9 cellular contexts compared by ENCODE assay signal in the genomic region with DNA sequence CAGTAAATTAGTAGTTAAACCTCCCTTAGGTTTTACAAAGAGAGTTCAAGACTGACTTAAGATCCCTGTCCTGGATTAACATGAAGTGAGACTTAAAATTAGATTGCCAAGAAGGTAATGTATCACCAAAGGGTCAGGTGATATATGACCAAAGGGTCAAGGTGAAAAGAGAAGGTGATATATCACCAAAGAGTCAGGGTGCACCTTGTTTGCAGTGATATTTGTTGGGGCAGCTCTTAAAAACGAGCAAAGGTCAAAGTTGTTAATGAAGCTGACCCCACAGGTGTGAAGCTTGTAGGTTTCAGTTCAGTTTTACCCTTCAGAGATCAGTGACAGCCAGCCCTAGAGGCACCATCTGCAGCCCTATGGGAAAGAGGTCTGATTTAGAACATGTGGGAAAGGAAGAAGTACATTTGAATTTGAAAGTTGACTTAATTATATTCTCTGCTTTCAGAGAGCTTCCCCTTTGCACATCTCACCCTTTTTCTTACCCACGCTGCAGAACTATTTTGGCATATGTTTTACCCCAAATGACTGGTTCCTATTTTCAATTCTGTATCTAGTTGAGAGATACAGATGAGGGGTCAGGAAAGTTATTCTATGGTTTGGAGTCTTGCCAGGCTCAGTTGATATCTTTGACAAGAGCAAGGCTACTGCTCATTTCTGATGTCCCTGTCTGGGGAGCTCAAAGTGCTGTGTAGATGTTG.
DNase-seq lines count a peak whose midpoint lies in the region; ATAC-seq and TF ChIP-seq lines count a peak whose summit lies in the region.
"Had no signal": no experiment of that assay in that cellular context is flagged by ENCODE, and none has a peak within 500 bp of the region (broad histone marks: within the 10 kb centered on the region; RNA-seq: fewer than 3 reads in every experiment).

No MANE protein-coding gene starts in this region.

- H3K27ac Mint-ChIP-seq in stimulated activated memory B cell treated with anti-CD40 and anti-IgM and Interleukin-4, amounts not matched to agents 10 μg/mL and 1 μg/mL and 100 μg/mL, for 72 hours, result peak overlapping the region; percentile 79
- no peak overlapping the region for H3K27ac Mint-ChIP-seq in HFFc6

- H3K36me3 Mint-ChIP-seq in stimulated activated memory B cell treated with anti-CD40 and anti-IgM and Interleukin-4, amounts not matched to agents 10 μg/mL and 1 μg/mL and 100 μg/mL, for 72 hours, result peaks cover 6% of the 10 kb centered on the region
- no peaks in the 10 kb centered on the region for H3K36me3 Mint-ChIP-seq in HFFc6 (ENCODE audit: low read depth)

- no peaks in the 10 kb centered on the region for H3K27me3 Mint-ChIP-seq in stimulated activated memory B cell treated with anti-CD40 and anti-IgM and Interleukin-4, amounts not matched to agents 10 μg/mL and 1 μg/mL and 100 μg/mL, for 72 hours
- H3K27me3 Mint-ChIP-seq in HFFc6 (ENCODE audit: insufficient read depth), result no peaks in the 10 kb centered on the region; the same call in 1 of the 2 replicates

- ATAC-seq in GM19035 (IDR thresholded peaks at IDR 0.05; ENCODE audit: unreplicated experiment), result peak; percentile 83
- peak; percentile 81 for ATAC-seq in HG02588 (IDR thresholded peaks at IDR 0.05; ENCODE audit: unreplicated experiment)
- peak; percentile 55 for ATAC-seq in HG03469 (IDR thresholded peaks at IDR 0.05; ENCODE audit: unreplicated experiment)
- ATAC-seq in stimulated activated memory B cell treated with anti-CD40 and anti-IgM and Interleukin-4, amounts not matched to agents 10 μg/mL and 1 μg/mL and 100 μg/mL, for 72 hours, result peak; percentile 92

- TF ChIP-seq CTCF in HFFc6 (IDR thresholded peaks at IDR 0.05), result no peak

- no peaks in the 10 kb centered on the region for H3K9me3 Mint-ChIP-seq in stimulated activated memory B cell treated with anti-CD40 and anti-IgM and Interleukin-4, amounts not matched to agents 10 μg/mL and 1 μg/mL and 100 μg/mL, for 72 hours
- no peaks in the 10 kb centered on the region for H3K9me3 Mint-ChIP-seq in HFFc6
- H3K9me3 Mint-ChIP-seq: central memory CD8-positive, alpha-beta T cell had no signal

- DNase-seq in SIG-M5 treated with dmso at 0.1 percent for 504 hours (lab: John Stamatoyannopoulos, UW; ENCODE audit: unreplicated experiment), result no peak
- no peak for DNase-seq in HFFc6
- DNase-seq in NCI-H748 (lab: John Stamatoyannopoulos, UW; ENCODE audit: unreplicated experiment), result no peak
- DNase-seq: SHP77 treated with DMSO at 0.1 percent for 48 hours had no signal

- peaks cover 48% of the 10 kb centered on the region for H3K4me1 Mint-ChIP-seq in stimulated activated memory B cell treated with anti-CD40 and anti-IgM and Interleukin-4, amounts not matched to agents 10 μg/mL and 1 μg/mL and 100 μg/mL, for 72 hours
- H3K4me1 Mint-ChIP-seq in HFFc6 (ENCODE audit: low read depth), result no peaks in the 10 kb centered on the region

- peak overlapping the region; percentile 10 for H3K4me3 Mint-ChIP-seq in stimulated activated memory B cell treated with anti-CD40 and anti-IgM and Interleukin-4, amounts not matched to agents 10 μg/mL and 1 μg/mL and 100 μg/mL, for 72 hours
- no peak overlapping the region for H3K4me3 Mint-ChIP-seq in HFFc6
- H3K4me3 Mint-ChIP-seq: central memory CD8-positive, alpha-beta T cell had no signal
